Comparison of ENCODE assay signal across 15 cellular contexts in genomic region chr17:78278139-78278741, GRCh38. TPM values are rescaled to one million over a fixed set of nuclear protein-coding genes. Genes with fewer than 3 reads are reported as not detected.
DNase-seq lines count a peak whose midpoint lies in the region; ATAC-seq and TF ChIP-seq lines count a peak whose summit lies in the region.
"Had no signal": no experiment of that assay in that cellular context is flagged by ENCODE, and none has a peak within 500 bp of the region (broad histone marks: within the 10 kb centered on the region; RNA-seq: fewer than 3 reads in every experiment).

No MANE protein-coding gene starts in this region.

- no peak for ATAC-seq in GM21423 (IDR thresholded peaks at IDR 0.05; ENCODE audit: unreplicated experiment)
- ATAC-seq in CD8-positive, alpha-beta T cell = no peak
- ATAC-seq: T-helper 17 cell had no signal

- H3K36me3 ChIP-seq in DOHH2 (ENCODE audit: control insufficient read depth, low read length) = no peaks in the 10 kb centered on the region
- H3K36me3 ChIP-seq in WERI-Rb-1 = no peaks in the 10 kb centered on the region
- no peaks in the 10 kb centered on the region for H3K36me3 ChIP-seq in CD8-positive, alpha-beta T cell (ENCODE audit: insufficient read depth, low read length)
- H3K36me3 ChIP-seq: heart left ventricle had no signal

- H3K79me2 ChIP-seq in DOHH2 (ENCODE audit: control insufficient read depth, low read length) = no peaks in the 10 kb centered on the region

- TF ChIP-seq CTCF in DOHH2 (IDR thresholded peaks at IDR 0.05; ENCODE audit: low read depth, low read length, poor library complexity, severe bottlenecking) = no peak
- TF ChIP-seq CTCF in WERI-Rb-1 (IDR thresholded peaks at IDR 0.05; ENCODE audit: low read depth, low read length) = no peak
- TF ChIP-seq CTCF in CD8-positive, alpha-beta T cell (IDR thresholded peaks at IDR 0.05) = no peak

- no peaks in the 10 kb centered on the region for H3K9me2 ChIP-seq in DOHH2 (replicated peaks; ENCODE audit: control insufficient read depth, low read length)

- peaks cover 13% of the 10 kb centered on the region for H3F3A ChIP-seq in DOHH2 (ENCODE audit: control insufficient read depth, insufficient read depth)

- H3K4me3 Mint-ChIP-seq in CD8-positive, alpha-beta T cell = no peak overlapping the region
- H3K4me3 Mint-ChIP-seq: mesothelial cell of epicardium, T-helper 17 cell had no signal

- no peaks in the 10 kb centered on the region for H3K27me3 ChIP-seq in DOHH2 (ENCODE audit: control insufficient read depth, low read length)
- H3K27me3 ChIP-seq in WERI-Rb-1 (ENCODE audit: insufficient read depth, low read depth, severe bottlenecking) = no peaks in the 10 kb centered on the region
- no peaks in the 10 kb centered on the region for H3K27me3 ChIP-seq in CD8-positive, alpha-beta T cell (ENCODE audit: insufficient read depth, low read length)

- no peaks in the 10 kb centered on the region for H4K20me1 ChIP-seq in DOHH2 (ENCODE audit: control insufficient read depth, insufficient read depth, low read depth, low read length)

- H3K4me2 ChIP-seq in DOHH2 (ENCODE audit: low read length) = peak overlapping the region; percentile 51

- H3K4me1 ChIP-seq in DOHH2 (ENCODE audit: control insufficient read depth, low read length) = peaks cover 67% of the 10 kb centered on the region
- H3K4me1 ChIP-seq in CD8-positive, alpha-beta T cell (ENCODE audit: insufficient read depth, low read length) = peaks cover 6% of the 10 kb centered on the region
- H3K4me1 ChIP-seq: heart left ventricle had no signal

- no peak overlapping the region for H3K27ac Mint-ChIP-seq in CD8-positive, alpha-beta T cell
- H3K27ac Mint-ChIP-seq: T-helper 17 cell had no signal

- no peaks in the 10 kb centered on the region; the same call in 1 of the 2 replicates for H3K9me3 ChIP-seq in DOHH2 (ENCODE audit: control insufficient read depth, insufficient read depth, low read length)
- no peaks in the 10 kb centered on the region for H3K9me3 ChIP-seq in WERI-Rb-1 (ENCODE audit: severe bottlenecking)
- H3K9me3 ChIP-seq in CD8-positive, alpha-beta T cell (ENCODE audit: low read length) = no peaks in the 10 kb centered on the region
- H3K9me3 ChIP-seq: heart left ventricle had no signal

- TF ChIP-seq POLR2A in erythroblast (IDR thresholded peaks at IDR 0.05; ENCODE audit: low read length) = no peak

- H3K4me3 ChIP-seq in DOHH2 (ENCODE audit: low read length) (no peak overlapping the region), WERI-Rb-1 (ENCODE audit: low read depth, low read length) (peak overlapping the region; percentile 5; the same call in 1 of the 2 replicates)
- H3K4me3 ChIP-seq in CD8-positive, alpha-beta T cell (ENCODE audit: low read depth, low read length) = no peak overlapping the region
- H3K4me3 ChIP-seq: heart left ventricle, skin epidermis had no signal

- intact Hi-C loops in CD8-positive, alpha-beta T cell (cut with DNase I, micrococcal nuclease) = no loop called here

- POLR2A ChIA-PET in CD8-positive, alpha-beta T cell (lab: Charles Lee) = interaction anchor here (1.1 to 1.3 kb wide), 2 partner anchors 9 to 22 kb away, joined by 3 read pairs; no protein-coding TSS in a partner anchor

- no peaks in the 10 kb centered on the region for H3K27me3 Mint-ChIP-seq in CD8-positive, alpha-beta T cell (ENCODE audit: low read depth)
- H3K27me3 Mint-ChIP-seq: T-helper 17 cell had no signal

- H3K27ac ChIP-seq in DOHH2 (ENCODE audit: low read depth, low read length) (no peak overlapping the region), WERI-Rb-1 (peak overlapping the region; percentile 80)
- no peak overlapping the region for H3K27ac ChIP-seq in CD8-positive, alpha-beta T cell (ENCODE audit: low read depth, low read length)
- H3K27ac ChIP-seq: heart left ventricle had no signal

- DNase-seq in NCI-H2029 treated with DMSO at 0.1 percent for 48 hours (lab: John Stamatoyannopoulos, UW) (peak; percentile 10), WERI-Rb-1 (peak; percentile 99), myocyte (ENCODE audit: low read depth) (peak; percentile 95), SIG-M5 (lab: John Stamatoyannopoulos, UW) (no peak), erythroblast (lab: John Stamatoyannopoulos, UW) (no peak)
- no peak for DNase-seq in CD8-positive, alpha-beta T cell
- DNase-seq: activated CD8-positive, alpha-beta memory T cell treated with anti-CD3 and anti-CD28 coated beads for 24 hours; effector CD8-positive, alpha-beta T cell; heart left ventricle; NCI-H774; T-helper 17 cell had no signal

- no peaks in the 10 kb centered on the region for H3K36me3 Mint-ChIP-seq in CD8-positive, alpha-beta T cell
- H3K36me3 Mint-ChIP-seq: mesothelial cell of epicardium had no signal

- H3K4me1 Mint-ChIP-seq in CD8-positive, alpha-beta T cell (ENCODE audit: low read depth) = peaks cover 7% of the 10 kb centered on the region

- CTCF ChIA-PET in CD8-positive, alpha-beta T cell (lab: Charles Lee) = interaction anchor here (1.2 kb wide), 1 partner anchor 144 kb away, joined by 4 read pairs; no protein-coding TSS in a partner anchor

- H3K9me3 Mint-ChIP-seq in CD8-positive, alpha-beta T cell = no peaks in the 10 kb centered on the region
- H3K9me3 Mint-ChIP-seq: mesothelial cell of epicardium had no signal

RNA-seq across cellular contexts. Expression of gene TMEM235, which starts 46.8 kb away (rescaled TPM):
- not detected in 2 replicates for total RNA-seq in myocyte
- polyA plus RNA-seq in myocyte (2012) = not detected
- total RNA-seq in CD8-positive, alpha-beta T cell = not detected
- total RNA-seq: heart left ventricle, T-helper 17 cell had no signal
- polyA plus RNA-seq: heart left ventricle had no signal

Comparison
In these comparisons a context has a peak if more than half of its experiments do, and no peak if none do; other contexts are left out.
1. DNase-seq: peak in NCI-H2029 treated with DMSO at 0.1 percent for 48 hours (single experiment), WERI-Rb-1 (single experiment) and myocyte (single experiment); none in SIG-M5 (single experiment), erythroblast (0 of 2) and CD8-positive, alpha-beta T cell (0 of 7).